8 cellular contexts compared by ENCODE assay signal in the genomic region with DNA sequence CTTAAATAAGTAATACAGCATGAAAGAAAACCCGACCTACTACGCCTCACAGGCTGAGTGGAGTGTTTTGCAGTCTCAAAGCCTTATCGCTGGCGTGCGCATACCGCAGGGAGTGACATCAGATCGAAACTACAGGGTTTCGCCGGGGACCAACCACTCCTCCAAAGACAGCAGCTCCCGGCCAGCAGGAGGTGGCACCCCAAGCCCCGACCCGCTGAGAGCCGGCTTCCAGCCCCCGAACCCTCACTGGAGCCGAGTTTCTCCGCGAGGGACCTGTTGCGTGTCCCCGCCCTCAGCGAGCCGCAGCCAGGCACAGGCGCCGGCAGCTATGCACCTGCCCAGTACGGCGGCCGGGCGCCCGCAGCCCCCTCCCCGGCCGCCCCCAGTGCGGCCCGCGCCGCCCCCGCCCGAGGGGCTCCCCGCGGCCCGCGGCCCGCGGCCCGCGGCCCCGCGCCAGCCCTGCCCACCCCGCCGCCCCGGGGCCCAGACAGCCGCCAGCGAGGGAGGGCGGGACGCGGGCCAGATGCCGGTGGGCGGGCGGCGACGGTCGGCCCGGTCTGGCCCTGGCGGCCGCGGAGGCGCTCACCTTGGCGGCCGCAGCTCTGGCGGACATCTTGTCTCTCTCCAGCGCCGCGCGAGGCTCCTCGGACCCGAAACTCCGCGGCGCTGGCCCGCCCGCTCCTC. TPM values are rescaled to one million over a fixed set of nuclear protein-coding genes. Genes with fewer than 3 reads are reported as not detected.
A peak's percentile ranks its signal among the peaks of the same experiment; 100 is the strongest.
DNase-seq lines count a peak whose midpoint lies in the region; ATAC-seq and TF ChIP-seq lines count a peak whose summit lies in the region.

No MANE protein-coding gene starts in this region.

- no peaks in the 10 kb centered on the region for H3K36me3 ChIP-seq in hepatocyte (replicated peaks; ENCODE audit: insufficient read depth, low read depth)

- DNase-seq in COLO668 (lab: John Stamatoyannopoulos, UW; ENCODE audit: unreplicated experiment): peak; percentile 78
- DNase-seq in GOT3 (lab: John Stamatoyannopoulos, UW): peak; percentile 11
- DNase-seq in NCI-H226: peak; percentile 65
- DNase-seq in astrocyte of the spinal cord (ENCODE audit: low read depth, low spot score): peak; percentile 86
- DNase-seq in hepatocyte (ENCODE audit: low spot score): peak; percentile 92
- DNase-seq in putamen (ENCODE audit: low spot score): peak; percentile 61
- DNase-seq in Kasumi-1 (lab: John Stamatoyannopoulos, UW): no peak

- H3K79me2 ChIP-seq in hepatocyte: peaks cover 47% of the 10 kb centered on the region

- H3K9me2 ChIP-seq in hepatocyte (replicated peaks; ENCODE audit: insufficient read depth): no peaks in the 10 kb centered on the region

- H3K4me3 ChIP-seq in astrocyte of the spinal cord (ENCODE audit: low read depth, low read length) (peak overlapping the region; percentile 74), hepatocyte (peak overlapping the region; percentile 84)

- H4K20me1 ChIP-seq in hepatocyte (ENCODE audit: insufficient read depth, poor library complexity, severe bottlenecking): peaks cover 31% of the 10 kb centered on the region

- WGBS in hepatocyte (ENCODE audit: low lambda C conversion rate, missing lambda C conversion rate): 2% methylated on average over 23 of the region's 79 CpGs

- H3K4me1 ChIP-seq in hepatocyte (ENCODE audit: insufficient read depth): peaks cover 14% of the 10 kb centered on the region

- H3K27me3 ChIP-seq in hepatocyte: no peaks in the 10 kb centered on the region

- no peaks in the 10 kb centered on the region for H3K9me3 ChIP-seq in hepatocyte (ENCODE audit: low read depth)

- TF ChIP-seq CTCF in astrocyte of the spinal cord (IDR thresholded peaks at IDR 0.05; ENCODE audit: low read depth, low read length) (peak; percentile 31), hepatocyte (IDR thresholded peaks at IDR 0.05; ENCODE audit: poor library complexity) (peak; percentile 28)

- H2AFZ ChIP-seq in hepatocyte: peak overlapping the region; percentile 67

- no peak for ATAC-seq in HG03025 (IDR thresholded peaks at IDR 0.05; ENCODE audit: low FRiP score, unreplicated experiment)

- in situ Hi-C loops in astrocyte of the spinal cord (cut with HindIII; ENCODE audit: low sequenced_read_pairs): no loop called here

- H3K27ac ChIP-seq in hepatocyte: peak overlapping the region; percentile 100

- H3K4me2 ChIP-seq in hepatocyte: peak overlapping the region; percentile 93

RNA-seq across cellular contexts. Expression of gene TJP1, which starts 0.7 kb away (rescaled TPM):
- 75.2 and 88.7 TPM in 2 replicates for total RNA-seq in hepatocyte
- polyA plus RNA-seq in hepatocyte: 34.4 and 42.3 TPM in 2 replicates

Comparison
In these comparisons a context has a peak if more than half of its experiments do, and no peak if none do; other contexts are left out.
1. DNase-seq: peak in COLO668 (single experiment), GOT3 (single experiment), NCI-H226 (single experiment), astrocyte of the spinal cord (single experiment), hepatocyte (single experiment) and putamen (single experiment); none in Kasumi-1 (0 of 2).